ENCODE assay signal across 1 cellular context in genomic region chr2:100814453-100814852, GRCh38.
TF ChIP-seq lines count a peak whose summit lies in the region.

No MANE protein-coding gene starts in this region.

TF ChIP-seq in HepG2, 621 proteins besides CTCF, POLR2A, EP300 and RAD21 (continued from another document and continues in another):
- TF ChIP-seq ZNF646 (CRISPR knock-in tag; IDR thresholded peaks at IDR 0.05) (no peak), EED (CRISPR knock-in tag; IDR thresholded peaks at IDR 0.05) (no peak), HIC2 (CRISPR knock-in tag; IDR thresholded peaks at IDR 0.05; ENCODE audit: low read depth) (peak; percentile 90), THAP8 (CRISPR knock-in tag; IDR thresholded peaks at IDR 0.05; ENCODE audit: borderline replicate concordance) (no peak), TEAD3 (CRISPR knock-in tag; optimal IDR thresholded peaks at IDR 0.05; ENCODE audit: borderline replicate concordance) (peak; percentile 41), KLF15 (CRISPR knock-in tag; IDR thresholded peaks at IDR 0.05; ENCODE audit: borderline replicate concordance) (no peak), MED8 (CRISPR knock-in tag; IDR thresholded peaks at IDR 0.05; ENCODE audit: insufficient replicate concordance) (no peak), ZNF746 (CRISPR knock-in tag; IDR thresholded peaks at IDR 0.05) (no peak), RBAK (CRISPR knock-in tag; IDR thresholded peaks at IDR 0.05) (no peak), MAX (IDR thresholded peaks at IDR 0.05) (0 out of 2 replicates have a peak, but pooled peaks have one; percentile 14), MBNL3 (CRISPR knock-in tag; conservative IDR thresholded peaks at IDR 0.05) (no peak), RXRB (CRISPR knock-in tag; IDR thresholded peaks at IDR 0.05; ENCODE audit: borderline replicate concordance) (peak; percentile 78), TBX3 (IDR thresholded peaks at IDR 0.05; ENCODE audit: borderline replicate concordance) (no peak), ZNF788 (CRISPR knock-in tag; IDR thresholded peaks at IDR 0.05; ENCODE audit: borderline replicate concordance) (peak; percentile 66; the same call in 1 of the 2 replicates), ATF4 (CRISPR knock-in tag; IDR thresholded peaks at IDR 0.05) (no peak), ZNF761 (CRISPR knock-in tag; conservative IDR thresholded peaks at IDR 0.05) (no peak), TCF7L2 (IDR thresholded peaks at IDR 0.05; ENCODE audit: low read depth, low read length) (no peak), REPIN1 (CRISPR knock-in tag; IDR thresholded peaks at IDR 0.05; ENCODE audit: borderline replicate concordance, low read depth) (0 out of 2 replicates have a peak, but pooled peaks have one; percentile 62), ZNF10 (CRISPR knock-in tag; IDR thresholded peaks at IDR 0.05; ENCODE audit: borderline replicate concordance, low read depth) (no peak), NBN (conservative IDR thresholded peaks at IDR 0.05) (no peak), ZSCAN29 (CRISPR knock-in tag; conservative IDR thresholded peaks at IDR 0.05) (no peak), CHCHD3 (CRISPR knock-in tag; IDR thresholded peaks at IDR 0.05) (no peak), IRF2 (CRISPR knock-in tag; IDR thresholded peaks at IDR 0.05) (peak; percentile 71), HMGXB3 (CRISPR knock-in tag; IDR thresholded peaks at IDR 0.05; ENCODE audit: borderline replicate concordance) (no peak; the same call in 1 of the 2 replicates), ZSCAN25 (CRISPR knock-in tag; IDR thresholded peaks at IDR 0.05) (no peak), AHDC1 (CRISPR knock-in tag; IDR thresholded peaks at IDR 0.05; ENCODE audit: borderline replicate concordance) (0 out of 2 replicates have a peak, but pooled peaks have one; percentile 66), DBP (CRISPR knock-in tag; IDR thresholded peaks at IDR 0.05; ENCODE audit: not compliant biosample characterization) (no peak), TIGD3 (CRISPR knock-in tag; IDR thresholded peaks at IDR 0.05; ENCODE audit: borderline replicate concordance) (no peak), MAF1 (CRISPR knock-in tag; IDR thresholded peaks at IDR 0.05; ENCODE audit: borderline replicate concordance) (no peak), SIX4 (CRISPR knock-in tag; IDR thresholded peaks at IDR 0.05) (no peak), BATF2 (CRISPR knock-in tag; IDR thresholded peaks at IDR 0.05) (no peak), ZBTB21 (CRISPR knock-in tag; IDR thresholded peaks at IDR 0.05) (no peak), PHB2 (IDR thresholded peaks at IDR 0.05; ENCODE audit: partially characterized antibody) (no peak), ZFP90 (CRISPR knock-in tag; IDR thresholded peaks at IDR 0.05; ENCODE audit: borderline replicate concordance) (no peak), RNF2 (conservative IDR thresholded peaks at IDR 0.05; ENCODE audit: low read depth) (no peak), RARA (CRISPR knock-in tag; IDR thresholded peaks at IDR 0.05) (peak; percentile 78)
